Comparison of ENCODE assay signal across 12 cellular contexts in genomic region chr7:37341033-37341630, GRCh38.
DNase-seq lines count a peak whose midpoint lies in the region; ATAC-seq and TF ChIP-seq lines count a peak whose summit lies in the region.
"Had no signal": no experiment of that assay in that cellular context is flagged by ENCODE, and none has a peak within 500 bp of the region (broad histone marks: within the 10 kb centered on the region; RNA-seq: fewer than 3 reads in every experiment).

No MANE protein-coding gene starts in this region.

- peaks cover 14% of the 10 kb centered on the region for H4K20me1 ChIP-seq in KMS-11 (ENCODE audit: insufficient read depth)

- H2AFZ ChIP-seq in KMS-11 (ENCODE audit: low read depth): 0 out of 2 replicates have a peak overlapping the region, but pooled peaks have one; percentile 12

- H3K79me2 ChIP-seq in KMS-11 (ENCODE audit: insufficient read depth, low read depth): peaks cover 65% of the 10 kb centered on the region

- WGBS in spleen, 5 donors: 16 to 51% (median 32%) methylated on average over 6 of the region's 6 CpGs

- POLR2A ChIA-PET in activated CD4-positive, alpha-beta T cell treated with anti-CD3 and anti-CD28 coated beads for 36 hours (lab: Charles Lee): interaction anchor here (1.2 to 2.3 kb wide), 4 partner anchors 10 to 106 kb away, joined by 3 to 18 read pairs (median 4); no protein-coding TSS in a partner anchor

- H3K27ac ChIP-seq in KMS-11: peak overlapping the region; percentile 96
- peak overlapping the region in 5 of 8 donors; percentile 3 to 93 (median 90) for H3K27ac ChIP-seq in spleen
- H3K27ac ChIP-seq: A549, thoracic aorta had no signal

- H3K9me3 Mint-ChIP-seq in activated CD4-positive, alpha-beta T cell treated with anti-CD3 and anti-CD28 coated beads for 36 hours (ENCODE audit: low read depth): peaks cover 8% of the 10 kb centered on the region

- no peaks in the 10 kb centered on the region for H3K27me3 ChIP-seq in KMS-11 (ENCODE audit: insufficient read depth, low read depth)
- no peaks in the 10 kb centered on the region for H3K27me3 ChIP-seq in spleen (replicated peaks in 1 of 7)

- H3K4me1 ChIP-seq in KMS-11 (ENCODE audit: low read depth, poor library complexity, severe bottlenecking): peaks cover 78% of the 10 kb centered on the region
- peaks cover 13 to 100% (median 90%) of the 10 kb centered on the region in 6 donors for H3K4me1 ChIP-seq in spleen
- H3K4me1 ChIP-seq: A549 had no signal

- H3K4me3 Mint-ChIP-seq in activated CD4-positive, alpha-beta T cell treated with anti-CD3 and anti-CD28 coated beads for 36 hours: peak overlapping the region; percentile 89

- peak overlapping the region; percentile 96 for H3K27ac Mint-ChIP-seq in activated CD4-positive, alpha-beta T cell treated with anti-CD3 and anti-CD28 coated beads for 36 hours

- peak overlapping the region; percentile 95 for H3K9ac ChIP-seq in KMS-11

- intact Hi-C loops in activated CD4-positive, alpha-beta T cell treated with anti-CD3 and anti-CD28 coated beads for 36 hours (cut with DNase I, micrococcal nuclease): loop anchor here in 1 of 2 experiments (5.0 to 10.0 kb wide), 2 partner anchors 659 to 1004 kb away; no protein-coding TSS in a partner anchor
- intact Hi-C loops in spleen (cut with DNase I; ENCODE audit: low total_unique reads): no loop called here

- H3K36me3 ChIP-seq in KMS-11 (ENCODE audit: insufficient read depth) (no peaks in the 10 kb centered on the region), spleen (peaks cover 0 to 24% (median 0%) of the 10 kb centered on the region in 6 donors)
- H3K36me3 ChIP-seq: thoracic aorta had no signal

- peak overlapping the region; percentile 61 for H3K4me2 ChIP-seq in KMS-11
- H3K4me2 ChIP-seq: A549 had no signal

- peak; percentile 38 for ATAC-seq in activated CD4-positive, alpha-beta T cell treated with anti-CD3 and anti-CD28 coated beads for 36 hours
- ATAC-seq in HG02623 (IDR thresholded peaks at IDR 0.05; ENCODE audit: unreplicated experiment): peak; percentile 28
- ATAC-seq: A549 had no signal

- peaks cover 61% of the 10 kb centered on the region for H3K36me3 Mint-ChIP-seq in activated CD4-positive, alpha-beta T cell treated with anti-CD3 and anti-CD28 coated beads for 36 hours (ENCODE audit: low read depth)

- no peaks in the 10 kb centered on the region for H3K27me3 Mint-ChIP-seq in activated CD4-positive, alpha-beta T cell treated with anti-CD3 and anti-CD28 coated beads for 36 hours

- TF ChIP-seq CTCF in KMS-11 (conservative IDR thresholded peaks at IDR 0.05; ENCODE audit: low read depth, low read length) (no peak), spleen (IDR thresholded peaks at IDR 0.05 in 8 of 11, conservative IDR thresholded peaks at IDR 0.05 in 3 of 11) (no peak)

- H3K9me3 ChIP-seq in spleen: no peaks in the 10 kb centered on the region
- H3K9me3 ChIP-seq: A549, thoracic aorta had no signal

- peaks cover 81% of the 10 kb centered on the region for H3K4me1 Mint-ChIP-seq in activated CD4-positive, alpha-beta T cell treated with anti-CD3 and anti-CD28 coated beads for 36 hours

- CTCF ChIA-PET in activated CD4-positive, alpha-beta T cell treated with anti-CD3 and anti-CD28 coated beads for 36 hours (lab: Charles Lee): interaction anchor here (0.8 to 5.8 kb wide), 9 partner anchors 12 to 154 kb away, joined by 3 to 50 read pairs (median 3); no protein-coding TSS in a partner anchor

- peak; percentile 16 for DNase-seq in activated CD4-positive, alpha-beta T cell treated with anti-CD3 and anti-CD28 coated beads for 36 hours
- no peak for DNase-seq in activated CD4-positive, alpha-beta T cell treated with anti-CD3 and anti-CD28 coated beads for 48 hours
- DNase-seq in spleen (no peak), epidermal melanocyte (ENCODE audit: insufficient read length, low spot score) (no peak), AG08395 (ENCODE audit: low spot score) (no peak), NCI-H2171 treated with DMSO at 0.1 percent for 48 hours (lab: John Stamatoyannopoulos, UW) (no peak)
- DNase-seq: anterior cingulate cortex, Right ventricle myocardium superior had no signal

- TF ChIP-seq POLR2A in spleen (IDR thresholded peaks at IDR 0.05): no peak

- H3K4me3 ChIP-seq in KMS-11 (IDR thresholded peaks at IDR 0.05; ENCODE audit: insufficient read depth, low read depth, low read length) (no peak overlapping the region), spleen (peak overlapping the region in 4 of 8 donors; percentile 5 to 71 (median 32))
- H3K4me3 ChIP-seq: A549, thoracic aorta had no signal
